Comparison of ENCODE assay signal across 21 cellular contexts in the genomic region with DNA sequence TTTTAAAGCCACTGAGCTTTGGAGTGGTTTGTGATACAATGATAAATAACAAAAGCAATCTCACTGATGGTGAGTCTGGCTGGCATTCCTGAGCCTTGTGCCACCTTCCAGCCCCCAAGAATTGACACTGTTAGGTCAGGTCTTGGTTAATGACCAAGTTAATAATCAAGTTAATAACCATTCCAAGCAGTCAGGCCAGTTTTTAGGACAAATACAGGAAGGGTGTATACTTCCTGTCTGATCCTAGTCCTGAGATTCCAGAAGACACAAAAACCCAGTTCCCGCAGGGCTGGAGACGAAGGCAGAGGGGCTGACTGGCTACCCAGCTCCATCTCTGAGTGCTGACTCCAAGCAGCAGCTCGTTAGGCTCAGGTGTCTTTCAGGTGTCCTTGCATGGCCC.
DNase-seq lines count a peak whose midpoint lies in the region; ATAC-seq and TF ChIP-seq lines count a peak whose summit lies in the region.
"Had no signal": no experiment of that assay in that cellular context is flagged by ENCODE, and none has a peak within 500 bp of the region (broad histone marks: within the 10 kb centered on the region; RNA-seq: fewer than 3 reads in every experiment).

No MANE protein-coding gene starts in this region.

- H3K27me3 ChIP-seq in left ventricle myocardium inferior (ENCODE audit: low read depth) (no peaks in the 10 kb centered on the region), PC-3 (ENCODE audit: low read length) (no peaks in the 10 kb centered on the region), right cardiac atrium (ENCODE audit: control insufficient read depth, insufficient read depth) (no peaks in the 10 kb centered on the region), tibial nerve (no peaks in the 10 kb centered on the region)
- no peaks in the 10 kb centered on the region for H3K27me3 ChIP-seq in CD8-positive, alpha-beta T cell (ENCODE audit: insufficient read depth, low read length)
- H3K27me3 ChIP-seq: BLaER1 had no signal

- H2AFZ ChIP-seq in PC-3 (ENCODE audit: low read length): peak overlapping the region; percentile 19; the same call in 1 of the 2 replicates

- no peak overlapping the region for H3K9ac ChIP-seq in PC-3 (ENCODE audit: low read length)
- H3K9ac ChIP-seq: BLaER1 had no signal

- no peaks in the 10 kb centered on the region for H3K9me3 Mint-ChIP-seq in CD8-positive, alpha-beta T cell

- CTCF ChIA-PET in PC-3 (lab: Charles Lee): no interaction called here
- CTCF ChIA-PET in CD8-positive, alpha-beta T cell (lab: Charles Lee): no interaction called here

- POLR2A ChIA-PET in PC-3 (lab: Charles Lee; ENCODE audit: unreplicated experiment): no interaction called here
- POLR2A ChIA-PET in CD8-positive, alpha-beta T cell (lab: Charles Lee): no interaction called here

- H3K27ac ChIP-seq in left ventricle myocardium inferior (replicated peaks): peak overlapping the region; percentile 72
- no peak overlapping the region for H3K27ac ChIP-seq in PC-3 (ENCODE audit: low read length)
- peak overlapping the region; percentile 64 for H3K27ac ChIP-seq in right cardiac atrium (ENCODE audit: low read length)
- H3K27ac ChIP-seq in CD8-positive, alpha-beta T cell (ENCODE audit: low read depth, low read length): no peak overlapping the region
- H3K27ac ChIP-seq in tibial nerve: no peak overlapping the region
- H3K27ac ChIP-seq: BLaER1 had no signal

- H4K20me1 ChIP-seq in PC-3 (ENCODE audit: low read length): no peaks in the 10 kb centered on the region
- H4K20me1 ChIP-seq: BLaER1 had no signal

- H3K4me1 Mint-ChIP-seq in CD8-positive, alpha-beta T cell (ENCODE audit: low read depth): no peaks in the 10 kb centered on the region
- H3K4me1 Mint-ChIP-seq: CD4-positive, CD25-positive, alpha-beta regulatory T cell had no signal

- no peak for TF ChIP-seq POLR2A in tibial nerve (IDR thresholded peaks at IDR 0.05)

- H3K9me3 ChIP-seq in left ventricle myocardium inferior (replicated peaks) (no peaks in the 10 kb centered on the region), PC-3 (ENCODE audit: low read length) (no peaks in the 10 kb centered on the region), right cardiac atrium (ENCODE audit: control insufficient read depth, low read length) (no peaks in the 10 kb centered on the region), tibial nerve (no peaks in the 10 kb centered on the region)
- no peaks in the 10 kb centered on the region for H3K9me3 ChIP-seq in CD8-positive, alpha-beta T cell (ENCODE audit: low read length)
- H3K9me3 ChIP-seq: BLaER1 had no signal

- H3K27me3 Mint-ChIP-seq in CD8-positive, alpha-beta T cell (ENCODE audit: low read depth): peaks cover 8% of the 10 kb centered on the region

- no peaks in the 10 kb centered on the region for H3F3A ChIP-seq in PC-3 (ENCODE audit: low read length, unreplicated experiment)

- TF ChIP-seq EP300 in tibial nerve (IDR thresholded peaks at IDR 0.05): no peak

- H3K4me2 ChIP-seq in PC-3 (ENCODE audit: low read length): no peak overlapping the region
- H3K4me2 ChIP-seq: BLaER1 had no signal

- 65% methylated on average over 3 of the region's 3 CpGs for WGBS in right cardiac atrium
- 58 to 77% methylated on average over 3 of the region's 3 CpGs for WGBS in tibial nerve, 2 donors

- no peak overlapping the region for H3K4me3 Mint-ChIP-seq in CD8-positive, alpha-beta T cell
- H3K4me3 Mint-ChIP-seq: CD4-positive, CD25-positive, alpha-beta regulatory T cell had no signal

- peaks cover 17% of the 10 kb centered on the region for H3K4me1 ChIP-seq in left ventricle myocardium inferior
- peaks cover 8% of the 10 kb centered on the region; the same call in 1 of the 2 replicates for H3K4me1 ChIP-seq in PC-3 (ENCODE audit: insufficient read depth, low read length)
- no peaks in the 10 kb centered on the region for H3K4me1 ChIP-seq in right cardiac atrium (ENCODE audit: control insufficient read depth, insufficient read depth, low read length)
- H3K4me1 ChIP-seq in CD8-positive, alpha-beta T cell (ENCODE audit: insufficient read depth, low read length): no peaks in the 10 kb centered on the region
- no peaks in the 10 kb centered on the region for H3K4me1 ChIP-seq in tibial nerve
- H3K4me1 ChIP-seq: BLaER1 had no signal

- TF ChIP-seq CTCF in left ventricle myocardium inferior (IDR thresholded peaks at IDR 0.05; ENCODE audit: borderline replicate concordance) (no peak), PC-3 (conservative IDR thresholded peaks at IDR 0.05; ENCODE audit: low read depth, low read length) (no peak), tibial nerve (IDR thresholded peaks at IDR 0.05) (no peak)
- TF ChIP-seq CTCF in CD8-positive, alpha-beta T cell (IDR thresholded peaks at IDR 0.05): no peak

- no peaks in the 10 kb centered on the region for H3K36me3 Mint-ChIP-seq in CD8-positive, alpha-beta T cell
- H3K36me3 Mint-ChIP-seq: CD4-positive, CD25-positive, alpha-beta regulatory T cell had no signal

- intact Hi-C loops in left ventricle myocardium inferior (cut with micrococcal nuclease): no loop called here
- intact Hi-C loops in Right ventricle myocardium inferior (cut with DNase I): no loop called here
- intact Hi-C loops in PC-3 (cut with micrococcal nuclease): no loop called here
- intact Hi-C loops in right cardiac atrium (cut with DNase I): no loop called here
- intact Hi-C loops in posterior vena cava (cut with DNase I): no loop called here
- intact Hi-C loops in CD8-positive, alpha-beta T cell (cut with DNase I, micrococcal nuclease): no loop called here

- H3K36me3 ChIP-seq in left ventricle myocardium inferior (no peaks in the 10 kb centered on the region), PC-3 (ENCODE audit: low read depth, low read length) (no peaks in the 10 kb centered on the region), tibial nerve (no peaks in the 10 kb centered on the region)
- no peaks in the 10 kb centered on the region for H3K36me3 ChIP-seq in CD8-positive, alpha-beta T cell (ENCODE audit: insufficient read depth, low read length)
- H3K36me3 ChIP-seq: BLaER1 had no signal

- H3K4me3 ChIP-seq in left ventricle myocardium inferior: no peak overlapping the region
- no peak overlapping the region for H3K4me3 ChIP-seq in PC-3 (ENCODE audit: low read length)
- no peak overlapping the region for H3K4me3 ChIP-seq in right cardiac atrium (ENCODE audit: low read length)
- H3K4me3 ChIP-seq in CD8-positive, alpha-beta T cell (ENCODE audit: low read depth, low read length): no peak overlapping the region
- H3K4me3 ChIP-seq in tibial nerve: no peak overlapping the region
- H3K4me3 ChIP-seq: BLaER1, K562 had no signal

- DNase-seq in left ventricle myocardium inferior (no peak), Right ventricle myocardium inferior (ENCODE audit: missing footprints) (no peak), PC-3 (no peak), right cardiac atrium (no peak), posterior vena cava (ENCODE audit: low spot score) (peak; percentile 15), tibial nerve (ENCODE audit: low spot score in 2 of 2) (no peak), NCI-H1105 (lab: John Stamatoyannopoulos, UW) (no peak)
- no peak for DNase-seq in CD8-positive, alpha-beta T cell
- DNase-seq: CD4-positive, CD25-positive, alpha-beta regulatory T cell; H7; Kasumi-1; NCI-H1105 treated with DMSO at 0.1 percent for 48 hours; NCI-H146; NCI-H1930; NCI-H2107; NCI-H446; NCI-H524 treated with DMSO at 0.1 percent for 48 hours; NCI-H774; SHP77 had no signal

- no peak overlapping the region for H3K27ac Mint-ChIP-seq in CD8-positive, alpha-beta T cell

- no peaks in the 10 kb centered on the region for H3K9me2 ChIP-seq in PC-3 (replicated peaks; ENCODE audit: low read length)

- no peak for ATAC-seq in Right ventricle myocardium inferior
- ATAC-seq in PC-3: no peak
- ATAC-seq in right cardiac atrium: peak in 1 of 2 donors; percentile 74
- no peak for ATAC-seq in CD8-positive, alpha-beta T cell
- ATAC-seq: K562 had no signal

- BruUV-seq in PC-3 (replicated peaks; lab: Mats Ljungman, UMichigan): no TSS peak

- H3K79me2 ChIP-seq in PC-3 (ENCODE audit: low read length): no peaks in the 10 kb centered on the region

Comparison
In these comparisons a context has a peak if more than half of its experiments do, and no peak if none do; other contexts are left out.
1. H3K27ac ChIP-seq: peak in left ventricle myocardium inferior (single experiment) and right cardiac atrium (single experiment); none in PC-3 (single experiment), CD8-positive, alpha-beta T cell (single experiment) and tibial nerve (0 of 4).